In the genomic region with DNA sequence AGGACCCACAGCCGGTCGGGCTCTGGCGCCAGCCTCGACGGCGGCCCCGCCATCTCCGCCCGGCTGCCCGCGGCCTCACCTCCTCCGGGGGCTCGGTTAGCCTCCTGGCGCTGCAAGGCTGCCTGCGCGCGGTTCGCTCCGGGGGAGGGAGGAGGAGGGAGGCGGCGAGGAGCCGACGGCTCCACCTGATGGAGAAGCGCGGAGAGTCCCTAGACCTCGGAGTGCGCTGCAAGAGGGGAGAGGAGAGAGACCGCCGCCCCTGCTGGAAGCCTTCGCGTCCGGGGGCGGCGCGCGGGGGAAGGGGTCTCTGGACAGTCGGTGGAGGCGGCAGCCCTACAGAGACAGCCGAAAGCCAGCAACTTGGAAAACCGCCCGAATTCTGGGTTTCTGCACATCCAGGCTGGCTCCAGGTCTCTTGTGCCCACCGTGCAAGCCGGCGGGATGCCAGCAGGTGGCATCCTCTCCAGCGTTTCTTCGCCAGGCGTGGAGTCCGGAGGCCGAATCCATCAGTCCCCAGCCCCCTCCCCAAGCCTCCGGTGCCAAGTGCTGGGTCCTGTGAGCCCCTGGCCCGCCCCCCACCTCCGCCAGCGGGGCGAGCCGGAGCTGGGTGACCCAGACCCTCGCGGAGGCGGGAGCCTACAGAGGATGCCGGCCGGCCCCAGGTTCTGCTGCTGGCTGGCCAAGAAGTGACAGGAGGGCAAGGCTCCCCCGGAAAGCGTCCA, we compare ENCODE assay signal across 8 cellular contexts. TPM values are rescaled to one million over a fixed set of nuclear protein-coding genes. Genes with fewer than 3 reads are reported as not detected.
DNase-seq lines count a peak whose midpoint lies in the region; ATAC-seq and TF ChIP-seq lines count a peak whose summit lies in the region.

No MANE protein-coding gene starts in this region.

- CTCF ChIA-PET in CD8-positive, alpha-beta T cell (lab: Charles Lee): no interaction called here

- no peak overlapping the region for H3K27ac ChIP-seq in left lung
- no peak overlapping the region for H3K27ac ChIP-seq in CD8-positive, alpha-beta T cell (ENCODE audit: low read depth, low read length)

- POLR2A ChIA-PET in CD8-positive, alpha-beta T cell (lab: Charles Lee): no interaction called here

- H3K4me1 Mint-ChIP-seq in brain: peaks cover 43% of the 10 kb centered on the region
- no peaks in the 10 kb centered on the region for H3K4me1 Mint-ChIP-seq in stimulated activated memory B cell treated with anti-CD40 and anti-IgM and Interleukin-4, amounts not matched to agents 10 μg/mL and 1 μg/mL and 100 μg/mL, for 72 hours
- peaks cover 3% of the 10 kb centered on the region for H3K4me1 Mint-ChIP-seq in CD8-positive, alpha-beta T cell (ENCODE audit: low read depth)

- peak; percentile 81 for DNase-seq in GM03348 (ENCODE audit: low spot score)
- DNase-seq in NCI-H146 (lab: John Stamatoyannopoulos, UW): peak; percentile 90
- DNase-seq in left lung: peak in 1 of 2 donors; percentile 79
- DNase-seq in posterior vena cava (ENCODE audit: low spot score): no peak
- no peak for DNase-seq in CD8-positive, alpha-beta T cell

- peaks cover 0 to 2% (median 0%) of the 10 kb centered on the region in 5 experiments for H3K9me3 Mint-ChIP-seq in brain
- H3K9me3 Mint-ChIP-seq in stimulated activated memory B cell treated with anti-CD40 and anti-IgM and Interleukin-4, amounts not matched to agents 10 μg/mL and 1 μg/mL and 100 μg/mL, for 72 hours: no peaks in the 10 kb centered on the region
- H3K9me3 Mint-ChIP-seq in CD8-positive, alpha-beta T cell: no peaks in the 10 kb centered on the region

- no peaks in the 10 kb centered on the region for H3K36me3 ChIP-seq in left lung
- no peaks in the 10 kb centered on the region for H3K36me3 ChIP-seq in CD8-positive, alpha-beta T cell (ENCODE audit: insufficient read depth, low read length)

- H3K4me1 ChIP-seq in left lung: peaks cover 0 to 16% of the 10 kb centered on the region in 2 donors
- no peaks in the 10 kb centered on the region for H3K4me1 ChIP-seq in CD8-positive, alpha-beta T cell (ENCODE audit: insufficient read depth, low read length)

- no peaks in the 10 kb centered on the region for H3K36me3 Mint-ChIP-seq in brain
- H3K36me3 Mint-ChIP-seq in stimulated activated memory B cell treated with anti-CD40 and anti-IgM and Interleukin-4, amounts not matched to agents 10 μg/mL and 1 μg/mL and 100 μg/mL, for 72 hours: no peaks in the 10 kb centered on the region
- H3K36me3 Mint-ChIP-seq in CD8-positive, alpha-beta T cell: no peaks in the 10 kb centered on the region

- no peaks in the 10 kb centered on the region for H3K9me3 ChIP-seq in left lung
- no peaks in the 10 kb centered on the region for H3K9me3 ChIP-seq in CD8-positive, alpha-beta T cell (ENCODE audit: low read length)

- peak; percentile 71 to 85 for TF ChIP-seq CTCF in brain (conservative IDR thresholded peaks at IDR 0.05)
- TF ChIP-seq CTCF in left lung (IDR thresholded peaks at IDR 0.05): no peak
- TF ChIP-seq CTCF in CD8-positive, alpha-beta T cell (IDR thresholded peaks at IDR 0.05): no peak

- peak overlapping the region in 2 of 5 experiments; percentile 43 to 74 for H3K27ac Mint-ChIP-seq in brain
- H3K27ac Mint-ChIP-seq in stimulated activated memory B cell treated with anti-CD40 and anti-IgM and Interleukin-4, amounts not matched to agents 10 μg/mL and 1 μg/mL and 100 μg/mL, for 72 hours: no peak overlapping the region
- H3K27ac Mint-ChIP-seq in CD8-positive, alpha-beta T cell: no peak overlapping the region

- peaks cover 16% of the 10 kb centered on the region for H3K27me3 Mint-ChIP-seq in brain
- peaks cover 7% of the 10 kb centered on the region for H3K27me3 Mint-ChIP-seq in stimulated activated memory B cell treated with anti-CD40 and anti-IgM and Interleukin-4, amounts not matched to agents 10 μg/mL and 1 μg/mL and 100 μg/mL, for 72 hours
- H3K27me3 Mint-ChIP-seq in CD8-positive, alpha-beta T cell (ENCODE audit: low read depth): peaks cover 41% of the 10 kb centered on the region

- intact Hi-C loops in left lung (cut with DNase I): no loop called here
- intact Hi-C loops in posterior vena cava (cut with DNase I): no loop called here
- intact Hi-C loops in CD8-positive, alpha-beta T cell (cut with DNase I, micrococcal nuclease): no loop called here

- H3K27me3 ChIP-seq in left lung: peaks cover 47 to 86% of the 10 kb centered on the region in 2 donors
- peaks cover 12% of the 10 kb centered on the region for H3K27me3 ChIP-seq in CD8-positive, alpha-beta T cell (ENCODE audit: insufficient read depth, low read length)

- no peak overlapping the region for H3K4me3 ChIP-seq in left lung
- H3K4me3 ChIP-seq in CD8-positive, alpha-beta T cell (ENCODE audit: low read depth, low read length): no peak overlapping the region

- peak overlapping the region; percentile 30 to 75 (median 70) for H3K4me3 Mint-ChIP-seq in brain
- H3K4me3 Mint-ChIP-seq in stimulated activated memory B cell treated with anti-CD40 and anti-IgM and Interleukin-4, amounts not matched to agents 10 μg/mL and 1 μg/mL and 100 μg/mL, for 72 hours: no peak overlapping the region
- H3K4me3 Mint-ChIP-seq in CD8-positive, alpha-beta T cell: no peak overlapping the region

- ATAC-seq in left lung: peak; percentile 86
- no peak for ATAC-seq in stimulated activated memory B cell treated with anti-CD40 and anti-IgM and Interleukin-4, amounts not matched to agents 10 μg/mL and 1 μg/mL and 100 μg/mL, for 72 hours
- no peak for ATAC-seq in HG02571 (IDR thresholded peaks at IDR 0.05; ENCODE audit: unreplicated experiment)
- ATAC-seq in CD8-positive, alpha-beta T cell: no peak

RNA-seq across cellular contexts. Expression of a gene that starts 2.9 kb away (rescaled TPM):
- 52.5 TPM for polyA plus RNA-seq in brain (ENCODE audit: insufficient read depth, low read depth, low replicate concordance)
- total RNA-seq in left lung: not detected
- under 1 TPM; 0.10 to 0.74 TPM for total RNA-seq in posterior vena cava
- not detected for total RNA-seq in CD8-positive, alpha-beta T cell

Comparison
In these comparisons a context has a peak if more than half of its experiments do, and no peak if none do; other contexts are left out.
1. DNase-seq: peak in GM03348 (single experiment) and NCI-H146 (single experiment); none in posterior vena cava (single experiment) and CD8-positive, alpha-beta T cell (0 of 7).
2. H3K4me3 Mint-ChIP-seq: peak in brain (5 of 5); none in stimulated activated memory B cell treated with anti-CD40 and anti-IgM and Interleukin-4, amounts not matched to agents 10 μg/mL and 1 μg/mL and 100 μg/mL, for 72 hours (single experiment) and CD8-positive, alpha-beta T cell (single experiment).
3. CTCF ChIP-seq: peak in brain (2 of 2); none in left lung (0 of 2) and CD8-positive, alpha-beta T cell (single experiment).